35 cellular contexts compared by ENCODE assay signal in the genomic region with DNA sequence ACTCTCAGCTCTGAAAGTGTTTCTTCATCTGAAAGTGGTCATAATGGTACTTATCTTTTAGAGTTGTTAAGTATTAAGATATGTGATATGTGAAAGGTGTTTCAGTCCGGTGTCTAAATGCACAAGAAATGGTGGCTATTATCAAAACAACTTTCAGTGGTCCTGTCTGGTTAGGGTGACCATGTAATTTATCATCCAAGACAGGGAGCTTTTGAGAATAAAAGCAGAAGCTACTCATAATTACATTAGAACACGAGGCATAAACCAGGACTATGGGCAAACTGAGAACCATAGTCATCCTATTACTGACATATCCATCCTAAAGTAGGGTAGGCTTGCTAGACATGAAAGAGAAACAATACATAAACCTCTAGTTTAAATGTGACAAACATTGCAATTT.
"Had no signal": no experiment of that assay in that cellular context is flagged by ENCODE, and none has a peak within 500 bp of the region (broad histone marks: within the 10 kb centered on the region; RNA-seq: fewer than 3 reads in every experiment).

No MANE protein-coding gene starts in this region.

- H3K9ac ChIP-seq: KMS-11 had no signal

- H3K27me3 ChIP-seq: MG63 had no signal

- H3K9me3 ChIP-seq: MG63 had no signal

- H3K36me3 ChIP-seq: MG63 had no signal

- DNase-seq: Karpas-422, Kasumi-1, MG63, MV-4-11, NCI-H1048, NCI-H1092, NCI-H1092 treated with DMSO at 0.1 percent for 48 hours, NCI-H1105, NCI-H1105 treated with DMSO at 0.1 percent for 48 hours, NCI-H1417, NCI-H1417 treated with DMSO at 0.1 percent for 48 hours, NCI-H1436, NCI-H1436 treated with DMSO at 0.1 percent for 48 hours, NCI-H146, NCI-H1694, NCI-H1694 treated with DMSO at 0.1 percent for 48 hours, NCI-H187, NCI-H187 treated with DMSO at 0.1 percent for 48 hours, NCI-H1930, NCI-H2029, NCI-H2029 treated with DMSO at 0.1 percent for 48 hours, NCI-H2081, NCI-H2081 treated with DMSO at 0.1 percent for 48 hours, NCI-H2107, NCI-H2171, NCI-H2171 treated with DMSO at 0.1 percent for 48 hours, NCI-H2227 treated with DMSO at 0.1 percent for 48 hours, NCI-H226, NCI-H345, NCI-H446, NCI-H446 treated with DMSO at 0.1 percent for 48 hours, NCI-H510A, NCI-H510A treated with DMSO at 0.1 percent for 48 hours, NCI-H524 had no signal

- H3K4me3 ChIP-seq: MG63 had no signal

- H3K4me2 ChIP-seq: KMS-11 had no signal

- H3K27ac ChIP-seq: KMS-11 had no signal
